13 cellular contexts compared by ENCODE assay signal in the genomic region with DNA sequence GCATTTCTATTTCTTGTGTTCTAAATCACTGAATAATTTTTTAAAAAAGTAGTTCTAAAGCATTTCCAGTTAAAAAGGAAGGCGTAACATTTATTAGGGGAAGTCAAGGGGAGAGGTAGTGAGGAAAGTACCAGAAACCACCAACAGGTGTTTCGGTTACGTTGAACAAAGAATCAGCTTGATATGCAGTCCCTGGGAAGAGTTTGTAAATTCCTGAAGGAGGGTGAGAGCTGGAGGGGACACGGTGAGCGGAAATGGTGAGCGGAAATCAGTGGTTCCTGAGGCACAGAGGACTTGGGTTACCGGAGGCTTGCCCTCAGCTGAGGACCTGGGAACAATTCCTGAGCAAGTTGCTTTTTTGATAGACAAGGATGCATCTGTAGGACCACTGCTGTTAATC. TPM values are rescaled to one million over a fixed set of nuclear protein-coding genes. Genes with fewer than 3 reads are reported as not detected.
DNase-seq lines count a peak whose midpoint lies in the region; ATAC-seq and FAIRE-seq lines count a peak whose summit lies in the region.
"Had no signal": no experiment of that assay in that cellular context is flagged by ENCODE, and none has a peak within 500 bp of the region (broad histone marks: within the 10 kb centered on the region; RNA-seq: fewer than 3 reads in every experiment).

No MANE protein-coding gene starts in this region.

- no peak overlapping the region for H2BK5ac ChIP-seq in mesenchymal stem cell (ENCODE audit: low read depth, low read length, poor library complexity, severe bottlenecking)

- H3K4me3 ChIP-seq in CD4-positive, CD25-positive, alpha-beta regulatory T cell (ENCODE audit: low read depth, low read length): peak overlapping the region; percentile 13
- H3K4me3 ChIP-seq in adipocyte (ENCODE audit: low read length) (peak overlapping the region; percentile 67), mesenchymal stem cell (ENCODE audit: insufficient read depth in 1 of 2, low read depth in 1 of 2, low read length in 2 of 2) (peak overlapping the region in 1 of 2 experiments; percentile 10)

- peak overlapping the region in 1 of 2 experiments; percentile 88 for H3K4ac ChIP-seq in mesenchymal stem cell (ENCODE audit: low read depth in 1 of 2, low read length in 2 of 2)

- H3K4me1 Mint-ChIP-seq in CD4-positive, CD25-positive, alpha-beta regulatory T cell: peaks cover 58 to 90% (median 76%) of the 10 kb centered on the region in 4 donors

- H3K27ac Mint-ChIP-seq in CD4-positive, CD25-positive, alpha-beta regulatory T cell: peak overlapping the region in 2 of 3 donors; percentile 60 to 88
- H3K27ac Mint-ChIP-seq: activated CD8-positive, alpha-beta memory T cell treated with anti-CD3 and anti-CD28 coated beads, Interleukin-2, amount 10 ng/mL, durations not matched to agents 7 days and 5 days had no signal

- H4K8ac ChIP-seq in mesenchymal stem cell (ENCODE audit: low read length): no peak overlapping the region

- H3K14ac ChIP-seq in mesenchymal stem cell (ENCODE audit: low read length in 2 of 2): no peak overlapping the region

- H3K27me3 ChIP-seq in CD4-positive, CD25-positive, alpha-beta regulatory T cell (ENCODE audit: control insufficient read depth, insufficient read depth, low read length): no peaks in the 10 kb centered on the region
- H3K27me3 ChIP-seq in adipocyte (replicated peaks; ENCODE audit: control insufficient read depth, insufficient read depth, low read length) (no peaks in the 10 kb centered on the region), mesenchymal stem cell (ENCODE audit: control insufficient read depth in 1 of 2, insufficient read depth in 1 of 2, low read length in 2 of 2) (no peaks in the 10 kb centered on the region)
- H3K27me3 ChIP-seq: gastrocnemius medialis had no signal

- no peak for DNase-seq in CD4-positive, CD25-positive, alpha-beta regulatory T cell
- DNase-seq in GM18507 (ENCODE audit: extremely low spot score, insufficient read length, low read depth) (no peak), adipocyte (ENCODE audit: low read depth) (no peak), mesenchymal stem cell (no peak), NAMALWA (ENCODE audit: low spot score) (no peak)
- DNase-seq in stimulated activated naive CD4-positive, alpha-beta T cell treated with Interleukin-2 at 50 U/mL for 16 hours (lab: John Stamatoyannopoulos, UW): no peak
- DNase-seq: activated CD8-positive, alpha-beta memory T cell treated with anti-CD3 and anti-CD28 coated beads, Interleukin-2, amount 10 ng/mL, durations not matched to agents 7 days and 5 days; Calu3; gastrocnemius medialis; NCI-H2081; SK-N-SH had no signal

- no peak overlapping the region for H4K91ac ChIP-seq in mesenchymal stem cell (ENCODE audit: low read length)

- FAIRE-seq in GM18507 (lab: Jason Lieb, UNC): peak; percentile 5

- no peak overlapping the region for H2AK5ac ChIP-seq in mesenchymal stem cell (ENCODE audit: low read length, severe bottlenecking)

- H3K36me3 Mint-ChIP-seq in CD4-positive, CD25-positive, alpha-beta regulatory T cell: peaks cover 10% of the 10 kb centered on the region

- no peak overlapping the region for H2BK120ac ChIP-seq in mesenchymal stem cell (ENCODE audit: low read depth, low read length)

- H2BK15ac ChIP-seq in mesenchymal stem cell (ENCODE audit: low read depth, poor library complexity, severe bottlenecking): peak overlapping the region; percentile 68

- ATAC-seq in CD4-positive, CD25-positive, alpha-beta regulatory T cell (ENCODE audit: low read depth in 2 of 2): no peak
- ATAC-seq in HG02798 (IDR thresholded peaks at IDR 0.05; ENCODE audit: poor library complexity, unreplicated experiment) (no peak), GM18511 (IDR thresholded peaks at IDR 0.05; ENCODE audit: unreplicated experiment) (no peak)
- ATAC-seq: activated CD8-positive, alpha-beta memory T cell treated with anti-CD3 and anti-CD28 coated beads, Interleukin-2, amount 10 ng/mL, durations not matched to agents 7 days and 5 days had no signal

- H3K36me3 ChIP-seq in CD4-positive, CD25-positive, alpha-beta regulatory T cell (ENCODE audit: control insufficient read depth, insufficient read depth, low read length): no peaks in the 10 kb centered on the region
- H3K36me3 ChIP-seq in adipocyte (ENCODE audit: control insufficient read depth, insufficient read depth, low read length, severe bottlenecking) (no peaks in the 10 kb centered on the region), mesenchymal stem cell (ENCODE audit: control insufficient read depth in 1 of 2, insufficient read depth in 2 of 2, low read depth in 1 of 2, low read length in 2 of 2) (no peaks in the 10 kb centered on the region)
- H3K36me3 ChIP-seq: gastrocnemius medialis had no signal

- H3K23ac ChIP-seq in mesenchymal stem cell (ENCODE audit: low read length in 2 of 2): no peak overlapping the region

- no peak overlapping the region for H3K4me2 ChIP-seq in mesenchymal stem cell (ENCODE audit: low read length, poor library complexity, severe bottlenecking)
- H3K4me2 ChIP-seq: SK-N-SH had no signal

- H2AFZ ChIP-seq in mesenchymal stem cell (ENCODE audit: low read depth, low read length): no peak overlapping the region

- WGBS in mesenchymal stem cell: 81% methylated on average over 7 of the region's 7 CpGs

- peak overlapping the region in 1 of 2 experiments; percentile 43 for H3K18ac ChIP-seq in mesenchymal stem cell (ENCODE audit: low read depth in 1 of 2, low read length in 2 of 2)

- H3K9me3 ChIP-seq in CD4-positive, CD25-positive, alpha-beta regulatory T cell (ENCODE audit: control insufficient read depth in 2 of 2, low read length in 2 of 2): no peaks in the 10 kb centered on the region
- H3K9me3 ChIP-seq in adipocyte (ENCODE audit: control insufficient read depth, low read length): no peaks in the 10 kb centered on the region
- H3K9me3 ChIP-seq in mesenchymal stem cell (ENCODE audit: control insufficient read depth, low read length): no peaks in the 10 kb centered on the region
- H3K9me3 ChIP-seq: gastrocnemius medialis, SK-N-SH had no signal

- H3K9ac ChIP-seq in adipocyte (ENCODE audit: low read length) (peak overlapping the region; percentile 27), mesenchymal stem cell (ENCODE audit: low read length) (no peak overlapping the region)
- H3K9ac ChIP-seq: SK-N-SH had no signal

- peak overlapping the region in 3 of 4 donors; percentile 19 to 75 (median 71) for H3K4me3 Mint-ChIP-seq in CD4-positive, CD25-positive, alpha-beta regulatory T cell
- H3K4me3 Mint-ChIP-seq: activated CD8-positive, alpha-beta memory T cell treated with anti-CD3 and anti-CD28 coated beads, Interleukin-2, amount 10 ng/mL, durations not matched to agents 7 days and 5 days had no signal

- H3K4me1 ChIP-seq in CD4-positive, CD25-positive, alpha-beta regulatory T cell (ENCODE audit: control insufficient read depth, insufficient read depth, low read length, poor library complexity, severe bottlenecking): peaks cover 48% of the 10 kb centered on the region
- H3K4me1 ChIP-seq in adipocyte (ENCODE audit: control insufficient read depth, insufficient read depth, low read length) (peaks cover 82% of the 10 kb centered on the region), mesenchymal stem cell (ENCODE audit: control insufficient read depth, insufficient read depth, low read depth, low read length) (peaks cover 11% of the 10 kb centered on the region)

- no peak overlapping the region for H3K27ac ChIP-seq in CD4-positive, CD25-positive, alpha-beta regulatory T cell (ENCODE audit: insufficient read depth, low read length, poor library complexity, severe bottlenecking)
- H3K27ac ChIP-seq in mesenchymal stem cell (ENCODE audit: low read length, poor library complexity, severe bottlenecking): no peak overlapping the region

- H3K9me3 Mint-ChIP-seq in CD4-positive, CD25-positive, alpha-beta regulatory T cell: no peaks in the 10 kb centered on the region

- no peaks in the 10 kb centered on the region for H3K27me3 Mint-ChIP-seq in CD4-positive, CD25-positive, alpha-beta regulatory T cell
- H3K27me3 Mint-ChIP-seq: activated CD8-positive, alpha-beta memory T cell treated with anti-CD3 and anti-CD28 coated beads, Interleukin-2, amount 10 ng/mL, durations not matched to agents 7 days and 5 days had no signal

- H2BK12ac ChIP-seq in mesenchymal stem cell (ENCODE audit: low read length in 2 of 2): no peak overlapping the region

- H3K79me1 ChIP-seq in mesenchymal stem cell (replicated peaks; ENCODE audit: low read length, poor library complexity, severe bottlenecking): peaks cover 22% of the 10 kb centered on the region

RNA-seq across cellular contexts. Expression of a gene that starts 17.8 kb away (rescaled TPM):
- total RNA-seq in CD4-positive, CD25-positive, alpha-beta regulatory T cell: 49.0 TPM
- polyA plus RNA-seq in CD4-positive, CD25-positive, alpha-beta regulatory T cell: 10 to 100 TPM; 34.2 to 40.7 (median 37.1) TPM
- polyA plus RNA-seq in mesenchymal stem cell (2013, experiment 1 of 2): 14.4 TPM
- 14.9 TPM for polyA plus RNA-seq in mesenchymal stem cell (2013, experiment 2 of 2)

RNA-seq across cellular contexts. Expression of a gene that starts 48.0 kb away (rescaled TPM):
- 6.0 TPM for total RNA-seq in CD4-positive, CD25-positive, alpha-beta regulatory T cell
- 10 to 100 TPM in 2 of 4 donors, 1 to 10 TPM in 2; 6.8 to 11.2 (median 9.4) TPM for polyA plus RNA-seq in CD4-positive, CD25-positive, alpha-beta regulatory T cell
- polyA plus RNA-seq in mesenchymal stem cell (2013, experiment 1 of 2): 5.0 TPM
- 6.4 TPM for polyA plus RNA-seq in mesenchymal stem cell (2013, experiment 2 of 2)
